In genomic region chr2:46555646-46556205, GRCh38 we compare ENCODE assay signal across 20 cellular contexts. TPM values are rescaled to one million over a fixed set of nuclear protein-coding genes. Genes with fewer than 3 reads are reported as not detected.
A peak's percentile ranks its signal among the peaks of the same experiment; 100 is the strongest.
DNase-seq lines count a peak whose midpoint lies in the region; ATAC-seq and TF ChIP-seq lines count a peak whose summit lies in the region.
"Had no signal": no experiment of that assay in that cellular context is flagged by ENCODE, and none has a peak within 500 bp of the region (broad histone marks: within the 10 kb centered on the region; RNA-seq: fewer than 3 reads in every experiment).

No MANE protein-coding gene starts in this region.

- no peak for TF ChIP-seq EP300 in sigmoid colon (IDR thresholded peaks at IDR 0.05)

- no peak overlapping the region for H3K9ac ChIP-seq in iPS-18a (ENCODE audit: low read length)
- H3K9ac ChIP-seq: SK-N-SH had no signal

- H3K4me1 Mint-ChIP-seq in IgD-negative memory B cell (peaks cover 65 to 77% (median 67%) of the 10 kb centered on the region in 3 donors), activated B cell treated with CpG ODN at 0.5 μM for 24 hours (peaks cover 97% of the 10 kb centered on the region)

- DNase-seq in activated B cell treated with CpG ODN at 0.5 μM for 24 hours (no peak), sigmoid colon (no peak), NCI-H446 (lab: John Stamatoyannopoulos, UW) (no peak)
- DNase-seq: body of pancreas, cortex of kidney, DMS153, NCI-H1694 treated with DMSO at 0.1 percent for 48 hours, NCI-H748 treated with DMSO at 0.1 percent for 48 hours, thyroid gland had no signal

- POLR2A ChIA-PET in activated B cell treated with CpG ODN at 0.5 μM for 24 hours (lab: Charles Lee), result interaction anchor here (0.6 to 2.1 kb wide), 5 partner anchors 10 to 1204 kb away, joined by 4 to 9 read pairs (median 7); no protein-coding TSS in a partner anchor

- H3K4me3 Mint-ChIP-seq in IgD-negative memory B cell (peak overlapping the region in 1 of 4 donors; percentile 63), activated B cell treated with CpG ODN at 0.5 μM for 24 hours (no peak overlapping the region)
- H3K4me3 Mint-ChIP-seq: activated CD4-positive, alpha-beta T cell treated with anti-CD3 and anti-CD28 coated beads for 36 hours; CD4-positive, alpha-beta T cell; naive thymus-derived CD4-positive, alpha-beta T cell; stimulated activated naive CD8-positive, alpha-beta T cell treated with anti-CD3 and anti-CD28 coated beads, Interleukin-15, Interleukin-2, amounts not matched to agents 100 ng/mL and 50 ng/mL, for 24 hours; T-helper 17 cell had no signal

- H3K27ac Mint-ChIP-seq in IgD-negative memory B cell (peak overlapping the region; percentile 15 to 88 (median 52)), activated B cell treated with CpG ODN at 0.5 μM for 24 hours (peak overlapping the region; percentile 71)
- H3K27ac Mint-ChIP-seq: activated CD4-positive, alpha-beta T cell treated with anti-CD3 and anti-CD28 coated beads for 36 hours; CD4-positive, alpha-beta T cell; stimulated activated naive CD8-positive, alpha-beta T cell treated with anti-CD3 and anti-CD28 coated beads, Interleukin-15, Interleukin-2, amounts not matched to agents 100 ng/mL and 50 ng/mL, for 24 hours; T-helper 17 cell had no signal

- no peak for TF ChIP-seq POLR2A in sigmoid colon (IDR thresholded peaks at IDR 0.05)

- H3K4me1 ChIP-seq in iPS-18a (ENCODE audit: control insufficient read depth, low read depth, low read length), result peaks cover 17% of the 10 kb centered on the region
- H3K4me1 ChIP-seq in sigmoid colon, result peaks cover 0 to 35% (median 29%) of the 10 kb centered on the region in 4 donors
- H3K4me1 ChIP-seq: body of pancreas had no signal

- H3K36me3 Mint-ChIP-seq in IgD-negative memory B cell (peaks cover 26% of the 10 kb centered on the region), activated B cell treated with CpG ODN at 0.5 μM for 24 hours (ENCODE audit: low read depth) (peaks cover 75% of the 10 kb centered on the region)

- H3K4me3 ChIP-seq in iPS-18a (ENCODE audit: low read length), result peak overlapping the region; percentile 39
- no peak overlapping the region for H3K4me3 ChIP-seq in sigmoid colon
- H3K4me3 ChIP-seq: body of pancreas, right atrium auricular region, thyroid gland had no signal

- H3K36me3 ChIP-seq in iPS-18a (ENCODE audit: control insufficient read depth, low read depth, low read length), result no peaks in the 10 kb centered on the region
- H3K36me3 ChIP-seq in sigmoid colon, result no peaks in the 10 kb centered on the region
- H3K36me3 ChIP-seq: thyroid gland had no signal

- H3K9me3 Mint-ChIP-seq in IgD-negative memory B cell (peaks cover 0 to 7% (median 5%) of the 10 kb centered on the region in 3 donors), activated B cell treated with CpG ODN at 0.5 μM for 24 hours (peaks cover 7% of the 10 kb centered on the region)
- H3K9me3 Mint-ChIP-seq: stimulated activated naive CD8-positive, alpha-beta T cell treated with anti-CD3 and anti-CD28 coated beads, Interleukin-15, Interleukin-2, amounts not matched to agents 100 ng/mL and 50 ng/mL, for 24 hours had no signal

- H3K9me3 ChIP-seq in iPS-18a (ENCODE audit: control insufficient read depth, low read depth, low read length) (no peaks in the 10 kb centered on the region), sigmoid colon (no peaks in the 10 kb centered on the region)
- H3K9me3 ChIP-seq: body of pancreas, SK-N-SH, thyroid gland had no signal

- intact Hi-C loops in activated B cell treated with CpG ODN at 0.5 μM for 24 hours (cut with micrococcal nuclease) (loop anchor here (1.0 kb wide), 2 partner anchors 7 to 14 kb away; no protein-coding TSS in a partner anchor), sigmoid colon (cut with DNase I) (no loop called here)

- H3K27me3 Mint-ChIP-seq in IgD-negative memory B cell (no peaks in the 10 kb centered on the region), activated B cell treated with CpG ODN at 0.5 μM for 24 hours (no peaks in the 10 kb centered on the region)
- H3K27me3 Mint-ChIP-seq: activated CD4-positive, alpha-beta T cell treated with anti-CD3 and anti-CD28 coated beads for 36 hours; CD4-positive, alpha-beta T cell; naive thymus-derived CD4-positive, alpha-beta T cell; stimulated activated naive CD8-positive, alpha-beta T cell treated with anti-CD3 and anti-CD28 coated beads, Interleukin-15, Interleukin-2, amounts not matched to agents 100 ng/mL and 50 ng/mL, for 24 hours; T-helper 17 cell had no signal

- 92 to 94% methylated on average over 8 of the region's 8 CpGs for WGBS in sigmoid colon, 2 donors

- no peak for TF ChIP-seq CTCF in activated B cell treated with CpG ODN at 0.5 μM for 24 hours (IDR thresholded peaks at IDR 0.05)
- TF ChIP-seq CTCF in sigmoid colon (IDR thresholded peaks at IDR 0.05), result no peak

- H3K27ac ChIP-seq in iPS-18a (ENCODE audit: low read length) (no peak overlapping the region), sigmoid colon (peak overlapping the region; percentile 5 to 80 (median 61))
- H3K27ac ChIP-seq: body of pancreas, thyroid gland had no signal

- H3K27me3 ChIP-seq in iPS-18a (ENCODE audit: control insufficient read depth, insufficient read depth, low read length), result no peaks in the 10 kb centered on the region
- no peaks in the 10 kb centered on the region for H3K27me3 ChIP-seq in sigmoid colon
- H3K27me3 ChIP-seq: body of pancreas, right atrium auricular region, thyroid gland had no signal

- CTCF ChIA-PET in activated B cell treated with CpG ODN at 0.5 μM for 24 hours (lab: Charles Lee), result interaction anchor here (1.2 to 3.6 kb wide), 7 partner anchors 9 to 65 kb away, joined by 3 to 19 read pairs (median 11); no protein-coding TSS in a partner anchor

- no peak for ATAC-seq in activated B cell treated with CpG ODN at 0.5 μM for 24 hours (ENCODE audit: low read depth)
- no peak for ATAC-seq in HG03457 (IDR thresholded peaks at IDR 0.05; ENCODE audit: unreplicated experiment)
- no peak for ATAC-seq in HG03521 (IDR thresholded peaks at IDR 0.05; ENCODE audit: unreplicated experiment)
- ATAC-seq: body of pancreas had no signal

RNA-seq across cellular contexts. Expression of gene ATP6V1E2, which starts 13.3 kb away (rescaled TPM):
- polyA plus RNA-seq in IgD-negative memory B cell (11.6 TPM), sigmoid colon (1 to 10 TPM; 1.8 to 4.3 (median 2.1) TPM)
- total RNA-seq in activated B cell treated with CpG ODN at 0.5 μM for 24 hours (7.3 and 8.1 TPM in 2 replicates), sigmoid colon (1 to 10 TPM; 1.9 to 7.1 (median 3.6) TPM)

RNA-seq across cellular contexts. Expression of gene RHOQ, which starts 13.4 kb away (rescaled TPM):
- 8.0 TPM for polyA plus RNA-seq in IgD-negative memory B cell
- total RNA-seq in activated B cell treated with CpG ODN at 0.5 μM for 24 hours, result 64.3 and 75.0 TPM in 2 replicates
- total RNA-seq in sigmoid colon, result 100 to 1,000 TPM; 124 to 146 (median 136) TPM
- polyA plus RNA-seq in sigmoid colon, result 10 to 100 TPM; 17.1 to 37.2 (median 24.7) TPM
